Comparison of ENCODE assay signal across 17 cellular contexts in genomic region chr16:71794943-71795342, GRCh38. TPM values are rescaled to one million over a fixed set of nuclear protein-coding genes. Genes with fewer than 3 reads are reported as not detected.
DNase-seq lines count a peak whose midpoint lies in the region; ATAC-seq lines count a peak whose summit lies in the region.
"Had no signal": no experiment of that assay in that cellular context is flagged by ENCODE, and none has a peak within 500 bp of the region (broad histone marks: within the 10 kb centered on the region; RNA-seq: fewer than 3 reads in every experiment).

No MANE protein-coding gene starts in this region.

- H3K36me3 Mint-ChIP-seq in CD4-positive, CD25-positive, alpha-beta regulatory T cell: peaks cover 9% of the 10 kb centered on the region
- H3K36me3 Mint-ChIP-seq in CD8-positive, alpha-beta memory T cell: peaks cover 0 to 41% (median 2%) of the 10 kb centered on the region in 3 donors
- H3K36me3 Mint-ChIP-seq in activated naive CD8-positive, alpha-beta T cell treated with anti-CD3 and anti-CD28 coated beads, Interleukin-2, amount 50 U/mL, for 24 hours (ENCODE audit: low read depth): peaks cover 7% of the 10 kb centered on the region
- peaks cover 0 to 24% (median 0%) of the 10 kb centered on the region in 5 donors for H3K36me3 Mint-ChIP-seq in naive thymus-derived CD4-positive, alpha-beta T cell

- H3K4me1 ChIP-seq in CD4-positive, CD25-positive, alpha-beta regulatory T cell (ENCODE audit: control insufficient read depth, insufficient read depth, low read length, poor library complexity, severe bottlenecking): peaks cover 30% of the 10 kb centered on the region
- peaks cover 46% of the 10 kb centered on the region for H3K4me1 ChIP-seq in CD8-positive, alpha-beta memory T cell (ENCODE audit: insufficient read depth, low read length)
- peaks cover 16 to 29% of the 10 kb centered on the region in 2 donors for H3K4me1 ChIP-seq in naive thymus-derived CD4-positive, alpha-beta T cell (ENCODE audit: control insufficient read depth in 2 of 2, insufficient read depth in 2 of 2, low read length in 2 of 2)
- H3K4me1 ChIP-seq: Caco-2 had no signal

- peak overlapping the region; percentile 6 to 79 (median 72) for H3K27ac Mint-ChIP-seq in CD4-positive, CD25-positive, alpha-beta regulatory T cell
- H3K27ac Mint-ChIP-seq in CD8-positive, alpha-beta memory T cell: peak overlapping the region; percentile 18 to 91 (median 66)
- H3K27ac Mint-ChIP-seq in activated naive CD8-positive, alpha-beta T cell treated with anti-CD3 and anti-CD28 coated beads, Interleukin-2, amount 50 U/mL, for 24 hours: peak overlapping the region; percentile 43
- peak overlapping the region in 7 of 9 donors; percentile 40 to 86 (median 58) for H3K27ac Mint-ChIP-seq in naive thymus-derived CD4-positive, alpha-beta T cell

- peaks cover 45 to 82% (median 60%) of the 10 kb centered on the region in 4 donors for H3K4me1 Mint-ChIP-seq in CD4-positive, CD25-positive, alpha-beta regulatory T cell
- peaks cover 60 to 86% (median 77%) of the 10 kb centered on the region in 3 donors for H3K4me1 Mint-ChIP-seq in CD8-positive, alpha-beta memory T cell
- peaks cover 61% of the 10 kb centered on the region for H3K4me1 Mint-ChIP-seq in activated naive CD8-positive, alpha-beta T cell treated with anti-CD3 and anti-CD28 coated beads, Interleukin-2, amount 50 U/mL, for 24 hours
- peaks cover 52 to 83% (median 76%) of the 10 kb centered on the region in 7 donors for H3K4me1 Mint-ChIP-seq in naive thymus-derived CD4-positive, alpha-beta T cell
- H3K4me1 Mint-ChIP-seq: H9 had no signal

- H3K27ac ChIP-seq in CD4-positive, CD25-positive, alpha-beta regulatory T cell (ENCODE audit: insufficient read depth, low read length, poor library complexity, severe bottlenecking): peak overlapping the region; percentile 23
- H3K27ac ChIP-seq in CD8-positive, alpha-beta memory T cell (ENCODE audit: low read depth, low read length): no peak overlapping the region
- H3K27ac ChIP-seq in naive thymus-derived CD4-positive, alpha-beta T cell (ENCODE audit: low read depth, low read length): no peak overlapping the region

- no peaks in the 10 kb centered on the region for H3K9me3 ChIP-seq in CD4-positive, CD25-positive, alpha-beta regulatory T cell (ENCODE audit: control insufficient read depth in 2 of 2, low read length in 2 of 2)
- H3K9me3 ChIP-seq in CD8-positive, alpha-beta memory T cell (ENCODE audit: low read length): no peaks in the 10 kb centered on the region
- no peaks in the 10 kb centered on the region for H3K9me3 ChIP-seq in naive thymus-derived CD4-positive, alpha-beta T cell (ENCODE audit: control insufficient read depth in 2 of 3, low read length in 3 of 3)
- H3K9me3 ChIP-seq: Caco-2 had no signal

- DNase-seq in CD4-positive, CD25-positive, alpha-beta regulatory T cell: no peak
- no peak for DNase-seq in CD8-positive, alpha-beta memory T cell
- no peak for DNase-seq in activated naive CD8-positive, alpha-beta T cell treated with anti-CD3 and anti-CD28 coated beads, Interleukin-2, amount 50 U/mL, for 24 hours
- DNase-seq in naive thymus-derived CD4-positive, alpha-beta T cell: no peak
- DNase-seq in NCI-H1417 (lab: John Stamatoyannopoulos, UW) (no peak), RKO (ENCODE audit: low spot score) (no peak)
- DNase-seq: activated gamma-delta T cell treated with Interleukin-2 at 50 U/mL for 16 hours; Caco-2; EL; foreskin fibroblast; H9; KBM-7; kidney glomerular epithelial cell; NCI-H2081 treated with DMSO at 0.1 percent for 48 hours; NCI-H510A; stimulated activated CD4-positive, alpha-beta T cell treated with anti-CD3 and anti-CD28 coated beads, Interleukin-1b, Interleukin-23, amount 100 ng/mL, for 48 hours had no signal

- no peaks in the 10 kb centered on the region for H3K27me3 ChIP-seq in CD4-positive, CD25-positive, alpha-beta regulatory T cell (ENCODE audit: control insufficient read depth, insufficient read depth, low read length)
- no peaks in the 10 kb centered on the region for H3K27me3 ChIP-seq in CD8-positive, alpha-beta memory T cell (ENCODE audit: insufficient read depth, low read length, poor library complexity, severe bottlenecking)
- H3K27me3 ChIP-seq in naive thymus-derived CD4-positive, alpha-beta T cell (ENCODE audit: control insufficient read depth in 2 of 2, insufficient read depth in 2 of 2, low read length in 2 of 2): no peaks in the 10 kb centered on the region

- peak overlapping the region in 2 of 4 donors; percentile 54 to 73 for H3K4me3 Mint-ChIP-seq in CD4-positive, CD25-positive, alpha-beta regulatory T cell
- H3K4me3 Mint-ChIP-seq in CD8-positive, alpha-beta memory T cell: peak overlapping the region in 3 of 7 donors; percentile 9 to 21 (median 12)
- H3K4me3 Mint-ChIP-seq in activated naive CD8-positive, alpha-beta T cell treated with anti-CD3 and anti-CD28 coated beads, Interleukin-2, amount 50 U/mL, for 24 hours: no peak overlapping the region
- peak overlapping the region in 8 of 10 donors; percentile 3 to 58 (median 38) for H3K4me3 Mint-ChIP-seq in naive thymus-derived CD4-positive, alpha-beta T cell
- H3K4me3 Mint-ChIP-seq: H9 had no signal

- H3K9me3 Mint-ChIP-seq in CD4-positive, CD25-positive, alpha-beta regulatory T cell: no peaks in the 10 kb centered on the region
- H3K9me3 Mint-ChIP-seq in CD8-positive, alpha-beta memory T cell: no peaks in the 10 kb centered on the region
- H3K9me3 Mint-ChIP-seq in activated naive CD8-positive, alpha-beta T cell treated with anti-CD3 and anti-CD28 coated beads, Interleukin-2, amount 50 U/mL, for 24 hours: no peaks in the 10 kb centered on the region
- H3K9me3 Mint-ChIP-seq in naive thymus-derived CD4-positive, alpha-beta T cell: no peaks in the 10 kb centered on the region
- H3K9me3 Mint-ChIP-seq: H9 had no signal

- POLR2A ChIA-PET in CD8-positive, alpha-beta memory T cell (lab: Charles Lee): no interaction called here
- POLR2A ChIA-PET in naive thymus-derived CD4-positive, alpha-beta T cell (lab: Charles Lee): interaction anchor here (1.2 to 1.6 kb wide), 4 partner anchors 11 to 89 kb away, joined by 3 to 9 read pairs (median 6); partner anchors contain the start of genes AP1G1 and ZNF821

- peaks cover 25% of the 10 kb centered on the region for H3K36me3 ChIP-seq in CD4-positive, CD25-positive, alpha-beta regulatory T cell (ENCODE audit: control insufficient read depth, insufficient read depth, low read length)
- H3K36me3 ChIP-seq in CD8-positive, alpha-beta memory T cell (ENCODE audit: insufficient read depth, low read length): no peaks in the 10 kb centered on the region
- H3K36me3 ChIP-seq in naive thymus-derived CD4-positive, alpha-beta T cell (ENCODE audit: control insufficient read depth in 2 of 3, insufficient read depth in 3 of 3, low read length in 3 of 3): no peaks in the 10 kb centered on the region

- H3K4me3 ChIP-seq in CD4-positive, CD25-positive, alpha-beta regulatory T cell (ENCODE audit: low read depth, low read length): peak overlapping the region; percentile 28
- no peak overlapping the region for H3K4me3 ChIP-seq in CD8-positive, alpha-beta memory T cell (ENCODE audit: low read length)
- H3K4me3 ChIP-seq in naive thymus-derived CD4-positive, alpha-beta T cell (ENCODE audit: low read length): no peak overlapping the region

- CTCF ChIA-PET in CD8-positive, alpha-beta memory T cell (lab: Charles Lee): interaction anchor here (1.6 kb wide), 1 partner anchor 88 kb away, joined by 5 read pairs; no protein-coding TSS in a partner anchor
- CTCF ChIA-PET in naive thymus-derived CD4-positive, alpha-beta T cell (lab: Charles Lee): interaction anchor here (0.6 to 0.7 kb wide), 2 partner anchors 86 to 337 kb away, joined by 3 to 5 read pairs; no protein-coding TSS in a partner anchor

- H3K27me3 Mint-ChIP-seq in CD4-positive, CD25-positive, alpha-beta regulatory T cell: peaks cover 5% of the 10 kb centered on the region
- H3K27me3 Mint-ChIP-seq in CD8-positive, alpha-beta memory T cell: no peaks in the 10 kb centered on the region
- no peaks in the 10 kb centered on the region for H3K27me3 Mint-ChIP-seq in activated naive CD8-positive, alpha-beta T cell treated with anti-CD3 and anti-CD28 coated beads, Interleukin-2, amount 50 U/mL, for 24 hours
- H3K27me3 Mint-ChIP-seq in naive thymus-derived CD4-positive, alpha-beta T cell: no peaks in the 10 kb centered on the region

- intact Hi-C loops in naive thymus-derived CD4-positive, alpha-beta T cell (cut with micrococcal nuclease): loop anchor here in 1 of 2 donors (5.0 kb wide), 1 partner anchor 87 kb away; the partner anchor contains the start of gene ZNF821

- no peak for ATAC-seq in CD4-positive, CD25-positive, alpha-beta regulatory T cell (ENCODE audit: low read depth in 2 of 2)
- ATAC-seq in activated naive CD8-positive, alpha-beta T cell treated with anti-CD3 and anti-CD28 coated beads, Interleukin-2, amount 50 U/mL, for 24 hours: peak; percentile 59
- no peak for ATAC-seq in naive thymus-derived CD4-positive, alpha-beta T cell
- no peak for ATAC-seq in GM18873 (IDR thresholded peaks at IDR 0.05; ENCODE audit: low FRiP score, unreplicated experiment)

RNA-seq across cellular contexts. Expression of gene AP1G1, which starts 13.7 kb away (rescaled TPM):
- 190 TPM for total RNA-seq in CD4-positive, CD25-positive, alpha-beta regulatory T cell
- polyA plus RNA-seq in CD4-positive, CD25-positive, alpha-beta regulatory T cell: 10 to 100 TPM; 11.7 to 13.9 (median 12.8) TPM
- 10 to 100 TPM; 80.4 to 83.3 TPM for total RNA-seq in CD8-positive, alpha-beta memory T cell
- 10.9 TPM for polyA plus RNA-seq in CD8-positive, alpha-beta memory T cell
- total RNA-seq in naive thymus-derived CD4-positive, alpha-beta T cell: 100 to 1,000 TPM in 2 of 5 experiments, 10 to 100 TPM in 3; 95.3 to 147 (median 100.0) TPM
- polyA plus RNA-seq in naive thymus-derived CD4-positive, alpha-beta T cell: 10 to 100 TPM in 1 of 2 donors, 1 to 10 TPM in 1; 6.7 to 12.8 TPM

RNA-seq across cellular contexts. Expression of gene ATXN1L, which starts 50.8 kb away (rescaled TPM):
- 46.8 TPM for total RNA-seq in CD4-positive, CD25-positive, alpha-beta regulatory T cell
- polyA plus RNA-seq in CD4-positive, CD25-positive, alpha-beta regulatory T cell: 10 to 100 TPM in 2 of 4 donors, 1 to 10 TPM in 2; 7.7 to 14.0 (median 10.3) TPM
- total RNA-seq in CD8-positive, alpha-beta memory T cell: 10 to 100 TPM; 16.9 to 19.7 TPM
- 11.9 TPM for polyA plus RNA-seq in CD8-positive, alpha-beta memory T cell
- total RNA-seq in naive thymus-derived CD4-positive, alpha-beta T cell: 10 to 100 TPM; 24.6 to 52.9 (median 30.7) TPM
- 10 to 100 TPM in 1 of 2 donors, 1 to 10 TPM in 1; 8.9 to 10.7 TPM for polyA plus RNA-seq in naive thymus-derived CD4-positive, alpha-beta T cell
